ENCODE assay signal across 9 cellular contexts in the genomic region with DNA sequence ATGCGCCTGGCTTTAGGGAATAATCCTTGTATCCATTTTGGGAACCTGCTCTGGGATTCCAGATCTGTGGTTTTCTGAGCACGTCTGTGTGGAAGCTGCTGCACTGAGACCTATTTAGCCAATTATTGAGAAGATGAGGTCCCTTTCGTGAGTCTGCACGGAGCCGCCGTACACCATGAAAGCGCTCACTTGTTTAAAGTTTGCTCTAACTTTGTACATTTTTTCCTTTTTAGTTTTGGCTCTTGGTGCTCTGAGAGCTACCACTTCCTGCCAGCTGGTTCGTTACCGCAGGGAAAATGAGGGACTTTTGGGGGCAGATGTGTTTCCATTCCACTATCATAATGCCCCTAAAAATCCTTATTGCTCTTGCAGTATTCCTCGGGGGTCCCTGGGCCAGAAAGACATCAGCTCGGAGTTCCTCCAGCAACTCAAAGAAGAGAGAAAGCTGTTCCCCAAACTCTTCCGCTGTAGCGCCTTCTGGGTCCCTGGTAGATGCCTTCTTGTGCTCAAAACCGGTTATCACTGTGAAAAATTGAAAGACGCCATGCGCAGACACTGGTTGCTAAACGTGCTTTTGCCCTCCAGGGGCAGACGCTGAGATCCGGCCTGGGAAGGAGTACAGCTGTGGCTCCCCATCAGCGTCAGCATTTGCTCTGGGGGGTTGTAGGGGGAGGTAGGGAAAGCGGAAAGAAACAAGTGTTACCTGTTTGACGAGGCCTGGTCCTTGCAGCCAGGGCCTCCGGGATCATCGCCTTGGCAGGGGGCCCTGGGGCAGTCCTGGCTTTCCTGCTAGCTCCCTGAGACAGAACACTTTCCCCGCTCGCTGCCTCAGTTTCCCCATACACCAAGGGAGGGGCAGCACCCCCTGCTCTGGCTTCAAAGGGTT.
A peak's percentile ranks its signal among the peaks of the same experiment; 100 is the strongest.
DNase-seq lines count a peak whose midpoint lies in the region; ATAC-seq and TF ChIP-seq lines count a peak whose summit lies in the region.
"Had no signal": no experiment of that assay in that cellular context is flagged by ENCODE, and none has a peak within 500 bp of the region (broad histone marks: within the 10 kb centered on the region; RNA-seq: fewer than 3 reads in every experiment).

No MANE protein-coding gene starts in this region.

- in situ Hi-C loops in gastrocnemius medialis (cut with MboI; ENCODE audit: low sequenced_read_pairs in 4 of 4), result loop anchor here in 2 of 4 donors (10.0 to 25.0 kb wide), 2 partner anchors 103 to 126 kb away; no protein-coding TSS in a partner anchor

- no peaks in the 10 kb centered on the region for H3K27me3 Mint-ChIP-seq in chondrocyte (ENCODE audit: low read depth)

- H3K4me3 ChIP-seq in GM12865 (ENCODE audit: low read depth, low read length) (peak overlapping the region; percentile 91), gastrocnemius medialis (peak overlapping the region; percentile 24 to 98 (median 64))

- H3K36me3 Mint-ChIP-seq in chondrocyte (ENCODE audit: low read depth), result peaks cover 3% of the 10 kb centered on the region
- H3K36me3 Mint-ChIP-seq: brain had no signal

- intact Hi-C loops in gastrocnemius medialis (cut with DNase I; ENCODE audit: low total_unique reads), result loop anchor here (2.0 kb wide), 1 partner anchor 92 kb away; no protein-coding TSS in a partner anchor

- TF ChIP-seq CTCF in GM12865 (IDR thresholded peaks at IDR 0.05; ENCODE audit: insufficient read depth, low read depth, low read length, missing control alignments) (peak; percentile 32), chondrocyte (IDR thresholded peaks at IDR 0.05) (peak; percentile 51), gastrocnemius medialis (IDR thresholded peaks at IDR 0.05 in 4 of 5, conservative IDR thresholded peaks at IDR 0.05 in 1 of 5) (peak in 2 of 5 experiments; percentile 6 to 33)

- H3K36me3 ChIP-seq in gastrocnemius medialis, result no peaks in the 10 kb centered on the region

- H3K4me1 ChIP-seq in gastrocnemius medialis, result peaks cover 72 to 74% of the 10 kb centered on the region in 2 donors

- H3K27ac ChIP-seq in gastrocnemius medialis, result peak overlapping the region; percentile 95 to 99 (median 98)

- no peaks in the 10 kb centered on the region for H3K9me3 ChIP-seq in gastrocnemius medialis

- H3K9me3 Mint-ChIP-seq in chondrocyte (ENCODE audit: low read depth), result no peaks in the 10 kb centered on the region

- no peaks in the 10 kb centered on the region for H3K27me3 ChIP-seq in gastrocnemius medialis

- peak in 1 of 2 donors; percentile 22 for ATAC-seq in gastrocnemius medialis
- no peak for ATAC-seq in GM19035 (IDR thresholded peaks at IDR 0.05; ENCODE audit: unreplicated experiment)

- peaks cover 90% of the 10 kb centered on the region for H3K4me1 Mint-ChIP-seq in chondrocyte (ENCODE audit: low read depth)

- TF ChIP-seq POLR2A in gastrocnemius medialis (IDR thresholded peaks at IDR 0.05), result no peak

- DNase-seq in GM12865 (ENCODE audit: low read depth), result peak; percentile 88
- DNase-seq in NAMALWA (ENCODE audit: low spot score), result peak; percentile 82
- no peak for DNase-seq in chondrocyte (ENCODE audit: low spot score)
- peak in 1 of 2 donors; percentile 61 for DNase-seq in gastrocnemius medialis
- DNase-seq in cerebellum (ENCODE audit: low spot score), result no peak
- no peak for DNase-seq in kidney glomerular epithelial cell (lab: John Stamatoyannopoulos, UW)
- DNase-seq in NCI-H1436 treated with DMSO at 0.1 percent for 48 hours (lab: John Stamatoyannopoulos, UW), result no peak

- peak overlapping the region; percentile 55 for H3K4me3 Mint-ChIP-seq in chondrocyte (ENCODE audit: unreplicated experiment)

- H3K27ac Mint-ChIP-seq in chondrocyte (ENCODE audit: unreplicated experiment), result peak overlapping the region; percentile 96

Comparison
In these comparisons a context has a peak if more than half of its experiments do, and no peak if none do; other contexts are left out.
1. DNase-seq: peak in GM12865 (single experiment) and NAMALWA (single experiment); none in chondrocyte (single experiment), cerebellum (single experiment), kidney glomerular epithelial cell (single experiment) and NCI-H1436 treated with DMSO at 0.1 percent for 48 hours (single experiment).